In the genomic region with DNA sequence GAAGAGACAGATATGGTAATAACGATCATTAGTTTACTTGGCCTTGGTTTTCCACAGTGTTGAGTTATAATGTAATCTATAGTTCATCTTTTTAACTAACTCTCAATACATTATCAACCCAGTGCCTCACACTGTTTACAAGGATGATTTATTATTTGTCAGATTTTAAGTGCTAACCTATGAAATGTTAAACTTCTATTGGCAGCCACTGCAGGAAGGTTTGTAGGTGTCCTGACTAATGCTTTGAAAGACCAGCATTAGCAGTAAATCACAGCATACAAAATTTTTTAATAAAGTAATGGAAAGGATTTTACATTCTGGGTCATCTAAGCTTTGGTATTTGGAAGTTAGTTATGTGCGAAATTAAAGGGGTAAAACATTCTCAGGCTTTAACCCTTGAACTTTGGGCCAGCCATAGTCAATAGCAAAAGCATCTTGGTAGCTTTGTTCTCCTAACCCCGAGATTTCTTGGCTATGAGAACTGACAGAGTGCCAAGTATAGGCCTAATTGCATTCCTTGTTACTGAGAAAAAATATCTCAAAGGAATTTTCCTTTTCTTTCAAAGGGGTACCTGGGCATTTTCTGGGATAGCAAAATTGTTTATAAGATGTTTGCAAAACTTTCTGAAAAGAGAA, we compare ENCODE assay signal across 20 cellular contexts. TPM values are rescaled to one million over a fixed set of nuclear protein-coding genes. Genes with fewer than 3 reads are reported as not detected.
A peak's percentile ranks its signal among the peaks of the same experiment; 100 is the strongest.
DNase-seq lines count a peak whose midpoint lies in the region; ATAC-seq and TF ChIP-seq lines count a peak whose summit lies in the region.
"Had no signal": no experiment of that assay in that cellular context is flagged by ENCODE, and none has a peak within 500 bp of the region (broad histone marks: within the 10 kb centered on the region; RNA-seq: fewer than 3 reads in every experiment).

No MANE protein-coding gene starts in this region.

- H3K36me3 Mint-ChIP-seq in neural progenitor cell: peaks cover 8% of the 10 kb centered on the region
- peaks cover 22% of the 10 kb centered on the region for H3K36me3 Mint-ChIP-seq in activated T-helper 2 cell treated with anti-CD3 and anti-CD28 coated beads, Interferon-gamma antibody, Interleukin-2, Interleukin-4, amounts not matched to agents 10 μg/mL and 5 μg/mL and 100 μg/mL, durations not matched to agents 14 hours and 24 hours and 36 hours (ENCODE audit: low read depth)
- H3K36me3 Mint-ChIP-seq: immature natural killer cell; natural killer cell treated with Interleukin-12 subunit alpha and Interleukin-12 subunit beta and Interleukin-15 and Interleukin-18, amount 100 ng/mL, for 72 hours had no signal

- H2AFZ ChIP-seq in neural progenitor cell (replicated peaks): no peak overlapping the region

- H3K4me1 ChIP-seq in Panc1 (ENCODE audit: control insufficient read depth, insufficient read depth, low read length): peaks cover 47% of the 10 kb centered on the region
- H3K4me1 ChIP-seq in neural progenitor cell: peaks cover 12% of the 10 kb centered on the region

- H3K27ac Mint-ChIP-seq in neural progenitor cell: peak overlapping the region; percentile 36
- no peak overlapping the region for H3K27ac Mint-ChIP-seq in activated T-helper 2 cell treated with anti-CD3 and anti-CD28 coated beads, Interferon-gamma antibody, Interleukin-2, Interleukin-4, amounts not matched to agents 10 μg/mL and 5 μg/mL and 100 μg/mL, durations not matched to agents 14 hours and 24 hours and 36 hours
- H3K27ac Mint-ChIP-seq: activated CD4-positive, alpha-beta T cell treated with anti-CD3 and anti-CD28 coated beads for 36 hours; immature natural killer cell; natural killer cell treated with Interleukin-12 subunit alpha and Interleukin-12 subunit beta and Interleukin-15 and Interleukin-18, amount 100 ng/mL, for 72 hours had no signal

- H3K9ac ChIP-seq in neural progenitor cell: no peak overlapping the region

- CTCF ChIA-PET in Panc1 (lab: Charles Lee): no interaction called here

- H4K20me1 ChIP-seq in neural progenitor cell (ENCODE audit: low read depth): no peaks in the 10 kb centered on the region

- in situ Hi-C loops in Panc1 (cut with HindIII; ENCODE audit: low pct_unique_long_range_greater_than_20kb, low sequenced_read_pairs): no loop called here

- no peaks in the 10 kb centered on the region for H3K27me3 ChIP-seq in Panc1 (ENCODE audit: control insufficient read depth, insufficient read depth, low read length)
- H3K27me3 ChIP-seq in dorsolateral prefrontal cortex: no peaks in the 10 kb centered on the region
- H3K27me3 ChIP-seq in neural progenitor cell: no peaks in the 10 kb centered on the region
- H3K27me3 ChIP-seq: testis had no signal

- H3K27me3 Mint-ChIP-seq in neural progenitor cell (ENCODE audit: insufficient read depth, low read depth): no peaks in the 10 kb centered on the region
- H3K27me3 Mint-ChIP-seq in activated T-helper 2 cell treated with anti-CD3 and anti-CD28 coated beads, Interferon-gamma antibody, Interleukin-2, Interleukin-4, amounts not matched to agents 10 μg/mL and 5 μg/mL and 100 μg/mL, durations not matched to agents 14 hours and 24 hours and 36 hours (ENCODE audit: low read depth): no peaks in the 10 kb centered on the region
- H3K27me3 Mint-ChIP-seq: activated CD4-positive, alpha-beta T cell treated with anti-CD3 and anti-CD28 coated beads for 36 hours; natural killer cell treated with Interleukin-12 subunit alpha and Interleukin-12 subunit beta and Interleukin-15 and Interleukin-18, amount 100 ng/mL, for 72 hours had no signal

- H3F3A ChIP-seq in neural progenitor cell (ENCODE audit: low read depth): no peaks in the 10 kb centered on the region

- DNase-seq in AG10803 (ENCODE audit: low read depth): peak; percentile 54
- no peak for DNase-seq in Panc1 (ENCODE audit: low read depth, low spot score)
- no peak for DNase-seq in dorsolateral prefrontal cortex
- no peak for DNase-seq in neural progenitor cell (ENCODE audit: low spot score)
- no peak for DNase-seq in activated T-helper 2 cell treated with anti-CD3 and anti-CD28 coated beads, Interferon-gamma antibody, Interleukin-2, Interleukin-4, amounts not matched to agents 10 μg/mL and 5 μg/mL and 100 μg/mL, durations not matched to agents 14 hours and 24 hours and 36 hours (ENCODE audit: low spot score)
- DNase-seq: activated CD4-positive, alpha-beta T cell treated with anti-CD3 and anti-CD28 coated beads for 36 hours; activated effector memory CD4-positive, alpha-beta T cell treated with anti-CD3 and anti-CD28 coated beads, Interleukin-2, amount 50 U/mL, for 16 hours; aorta; glutamatergic neuron; immature natural killer cell; NCI-H1436; NCI-H774; psoas muscle; T-helper 9 cell; testis had no signal

- no peak overlapping the region for H3K4me3 ChIP-seq in AG10803 (ENCODE audit: low read length)
- no peak overlapping the region for H3K4me3 ChIP-seq in Panc1 (ENCODE audit: low read depth in 2 of 2, low read length in 2 of 2)
- no peak overlapping the region for H3K4me3 ChIP-seq in dorsolateral prefrontal cortex
- no peak overlapping the region for H3K4me3 ChIP-seq in neural progenitor cell
- H3K4me3 ChIP-seq: psoas muscle, testis had no signal

- no peak overlapping the region for H3K4me2 ChIP-seq in neural progenitor cell

- POLR2A ChIA-PET in Panc1 (lab: Charles Lee): no interaction called here

- TF ChIP-seq CTCF in AG10803 (conservative IDR thresholded peaks at IDR 0.05; ENCODE audit: low read length) (no peak), Panc1 (IDR thresholded peaks at IDR 0.05) (no peak), dorsolateral prefrontal cortex (IDR thresholded peaks at IDR 0.05 in 54 of 56, conservative IDR thresholded peaks at IDR 0.05 in 2 of 56; ENCODE audit: low read depth in 1 of 56, partially characterized antibody in 56 of 56) (no peak), neural progenitor cell (IDR thresholded peaks at IDR 0.05) (no peak)

- no TSS peak for BruUV-seq in Panc1 (replicated peaks; lab: Mats Ljungman, UMichigan)

- H3K36me3 ChIP-seq in Panc1 (ENCODE audit: control insufficient read depth, insufficient read depth, low read length) (no peaks in the 10 kb centered on the region), neural progenitor cell (no peaks in the 10 kb centered on the region)

- H3K27ac ChIP-seq in Panc1 (ENCODE audit: low read length): peak overlapping the region; percentile 68
- peak overlapping the region in 50 of 59 donors; percentile 2 to 86 (median 61) for H3K27ac ChIP-seq in dorsolateral prefrontal cortex
- H3K27ac ChIP-seq in neural progenitor cell: no peak overlapping the region
- H3K27ac ChIP-seq: C4-2B, psoas muscle had no signal

- intact Hi-C loops in Panc1 (cut with micrococcal nuclease; ENCODE audit: unreplicated experiment): no loop called here
- intact Hi-C loops in dorsolateral prefrontal cortex (cut with DNase I): no loop called here
- intact Hi-C loops in activated T-helper 2 cell treated with anti-CD3 and anti-CD28 coated beads, Interferon-gamma antibody, Interleukin-2, Interleukin-4, amounts not matched to agents 10 μg/mL and 5 μg/mL and 100 μg/mL, durations not matched to agents 14 hours and 24 hours and 36 hours (cut with micrococcal nuclease): loop anchor here (5.0 kb wide), 1 partner anchor 40 kb away; no protein-coding TSS in a partner anchor

- H3K4me3 Mint-ChIP-seq in neural progenitor cell: no peak overlapping the region
- H3K4me3 Mint-ChIP-seq in activated T-helper 2 cell treated with anti-CD3 and anti-CD28 coated beads, Interferon-gamma antibody, Interleukin-2, Interleukin-4, amounts not matched to agents 10 μg/mL and 5 μg/mL and 100 μg/mL, durations not matched to agents 14 hours and 24 hours and 36 hours (ENCODE audit: low read depth): no peak overlapping the region
- H3K4me3 Mint-ChIP-seq: activated CD4-positive, alpha-beta T cell treated with anti-CD3 and anti-CD28 coated beads for 36 hours; immature natural killer cell; natural killer cell treated with Interleukin-12 subunit alpha and Interleukin-12 subunit beta and Interleukin-15 and Interleukin-18, amount 100 ng/mL, for 72 hours had no signal

- H3K4me1 Mint-ChIP-seq in neural progenitor cell: peaks cover 43% of the 10 kb centered on the region
- H3K4me1 Mint-ChIP-seq in activated T-helper 2 cell treated with anti-CD3 and anti-CD28 coated beads, Interferon-gamma antibody, Interleukin-2, Interleukin-4, amounts not matched to agents 10 μg/mL and 5 μg/mL and 100 μg/mL, durations not matched to agents 14 hours and 24 hours and 36 hours (ENCODE audit: low read depth): peaks cover 23% of the 10 kb centered on the region

- H3K9me3 ChIP-seq in Panc1 (ENCODE audit: control insufficient read depth, insufficient read depth, low read depth, low read length) (no peaks in the 10 kb centered on the region), neural progenitor cell (ENCODE audit: low read depth) (no peaks in the 10 kb centered on the region)
- H3K9me3 ChIP-seq: psoas muscle, testis had no signal

- ATAC-seq in Panc1 (0 out of 2 replicates have a peak, but pooled peaks have one; percentile 52), HG03442 (IDR thresholded peaks at IDR 0.05; ENCODE audit: unreplicated experiment) (no peak), GM19455 (IDR thresholded peaks at IDR 0.05; ENCODE audit: unreplicated experiment) (no peak), GM21576 (IDR thresholded peaks at IDR 0.05; ENCODE audit: unreplicated experiment) (no peak)
- ATAC-seq: activated CD4-positive, alpha-beta T cell treated with anti-CD3 and anti-CD28 coated beads for 36 hours; natural killer cell treated with Interleukin-12 subunit alpha and Interleukin-12 subunit beta and Interleukin-15 and Interleukin-18, amount 100 ng/mL, for 72 hours had no signal

- peaks cover 5% of the 10 kb centered on the region for H3K9me3 Mint-ChIP-seq in neural progenitor cell
- peaks cover 4% of the 10 kb centered on the region for H3K9me3 Mint-ChIP-seq in activated T-helper 2 cell treated with anti-CD3 and anti-CD28 coated beads, Interferon-gamma antibody, Interleukin-2, Interleukin-4, amounts not matched to agents 10 μg/mL and 5 μg/mL and 100 μg/mL, durations not matched to agents 14 hours and 24 hours and 36 hours
- H3K9me3 Mint-ChIP-seq: natural killer cell treated with Interleukin-12 subunit alpha and Interleukin-12 subunit beta and Interleukin-15 and Interleukin-18, amount 100 ng/mL, for 72 hours had no signal

- no peaks in the 10 kb centered on the region for H3K79me2 ChIP-seq in neural progenitor cell (ENCODE audit: low read depth)

RNA-seq across cellular contexts. Expression of a gene that starts 30.6 kb away (rescaled TPM):
- total RNA-seq in Panc1 (2021; ENCODE audit: unreplicated experiment) (282 TPM), dorsolateral prefrontal cortex (100 to 1,000 TPM in 1 of 120 experiments, 10 to 100 TPM in 119; 43.6 to 101 (median 74.3) TPM), neural progenitor cell (ENCODE audit: low replicate concordance) (18.5 and 29.1 TPM in 2 replicates)
- 189 TPM for polyA plus RNA-seq in Panc1 (2012; ENCODE audit: insufficient read length)
- total RNA-seq in activated T-helper 2 cell treated with anti-CD3 and anti-CD28 coated beads, Interferon-gamma antibody, Interleukin-2, Interleukin-4, amounts not matched to agents 10 μg/mL and 5 μg/mL and 100 μg/mL, durations not matched to agents 14 hours and 24 hours and 36 hours: 57.5 and 62.2 TPM in 2 replicates
